Comparison of ENCODE assay signal across 28 cellular contexts in the genomic region with DNA sequence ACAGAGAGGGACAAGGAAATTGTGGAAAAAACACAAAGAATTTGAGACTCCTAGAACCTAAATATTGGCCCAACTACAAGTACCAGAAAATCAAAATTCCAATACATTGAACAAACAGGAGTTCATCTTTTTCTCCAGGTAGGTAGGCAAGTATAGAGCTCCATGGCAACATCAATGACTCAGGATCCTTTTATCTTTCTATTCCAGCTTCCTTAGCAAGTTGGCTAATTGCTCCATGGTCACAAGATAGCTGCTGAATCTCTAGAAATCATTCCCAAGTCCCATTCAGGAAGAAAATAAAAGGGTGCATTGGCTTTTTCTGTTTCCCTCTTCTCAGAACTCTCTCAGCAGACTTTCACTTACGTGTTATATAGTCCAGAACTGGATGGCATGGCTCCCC.
"Had no signal": no experiment of that assay in that cellular context is flagged by ENCODE, and none has a peak within 500 bp of the region (broad histone marks: within the 10 kb centered on the region; RNA-seq: fewer than 3 reads in every experiment).

No MANE protein-coding gene starts in this region.

- H3K27me3 ChIP-seq: colonic mucosa, dorsolateral prefrontal cortex, esophagus squamous epithelium, gastrocnemius medialis, gastroesophageal sphincter, heart left ventricle had no signal

- DNase-seq: colonic mucosa; cortex of kidney; dermis blood vessel endothelial cell; dorsolateral prefrontal cortex; effector CD4-positive, alpha-beta T cell; effector CD8-positive, alpha-beta T cell; effector memory CD4-positive, alpha-beta T cell; effector memory CD8-positive, alpha-beta T cell; endodermal cell; erythroblast; esophagus squamous epithelium; foreskin fibroblast; foreskin keratinocyte; foreskin melanocyte; gastrocnemius medialis; glutamatergic neuron; head of caudate nucleus; heart left ventricle; heart right ventricle had no signal

- H3K4me2 ChIP-seq: hepatocyte had no signal

- H2AFZ ChIP-seq: hepatocyte had no signal

- H3K27ac ChIP-seq: colonic mucosa, coronary artery, dorsolateral prefrontal cortex, epithelial cell of prostate, esophagus squamous epithelium, foreskin keratinocyte, gastrocnemius medialis, gastroesophageal sphincter, heart left ventricle, heart right ventricle, hepatocyte had no signal

- FAIRE-seq: colon, endometrium, endothelial cell of umbilical vein, frontal cortex had no signal

- H3K79me2 ChIP-seq: hepatocyte had no signal

- H3K9me3 ChIP-seq: colonic mucosa, esophagus squamous epithelium, gastrocnemius medialis, gastroesophageal sphincter had no signal

- H3K36me3 ChIP-seq: colonic mucosa, esophagus squamous epithelium, gastrocnemius medialis, gastroesophageal sphincter, heart left ventricle, heart right ventricle had no signal

- H3K4me3 ChIP-seq: colonic mucosa, coronary artery, dorsolateral prefrontal cortex, esophagus squamous epithelium, gastrocnemius medialis, gastroesophageal sphincter, heart left ventricle, heart right ventricle, hepatocyte had no signal

- H3K4me1 ChIP-seq: colonic mucosa, esophagus squamous epithelium, gastrocnemius medialis, gastroesophageal sphincter, heart left ventricle, heart right ventricle had no signal

- ATAC-seq: effector memory CD8-positive, alpha-beta T cell; esophagus mucosa; foreskin keratinocyte; gastrocnemius medialis; gastroesophageal sphincter; heart left ventricle; heart right ventricle had no signal
